ENCODE assay signal across 28 cellular contexts in the genomic region with DNA sequence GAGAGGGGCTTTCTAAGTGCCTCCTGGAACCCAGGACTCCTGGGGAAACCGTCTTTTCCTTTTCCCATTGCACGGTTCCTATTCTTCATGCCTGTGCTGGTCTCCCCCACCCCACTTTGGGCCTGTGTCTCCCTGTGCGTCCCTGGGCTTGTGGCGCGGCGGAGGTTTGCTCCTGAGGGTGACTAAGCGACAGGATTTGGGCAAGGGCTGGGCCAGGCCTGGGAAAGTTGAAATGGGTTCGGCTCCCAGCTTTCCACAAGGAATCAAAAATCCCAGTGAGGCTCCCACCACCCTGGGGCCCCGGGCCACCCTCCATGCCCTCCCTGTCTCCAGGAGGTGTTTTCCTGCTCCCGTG.
DNase-seq lines count a peak whose midpoint lies in the region; ATAC-seq and TF ChIP-seq lines count a peak whose summit lies in the region.
"Had no signal": no experiment of that assay in that cellular context is flagged by ENCODE, and none has a peak within 500 bp of the region (broad histone marks: within the 10 kb centered on the region; RNA-seq: fewer than 3 reads in every experiment).

No MANE protein-coding gene starts in this region.

- H3K27me3 Mint-ChIP-seq in MCF 10A (ENCODE audit: insufficient read depth, unreplicated experiment) (peaks cover 22% of the 10 kb centered on the region), type B pancreatic cell (peaks cover 10% of the 10 kb centered on the region)
- H3K27me3 Mint-ChIP-seq: stimulated activated naive CD8-positive, alpha-beta T cell treated with anti-CD3 and anti-CD28 coated beads, Interleukin-15, Interleukin-2, amounts not matched to agents 100 ng/mL and 50 ng/mL, for 24 hours had no signal

- no peak for TF ChIP-seq POLR2A in breast epithelium (IDR thresholded peaks at IDR 0.05)

- no peak overlapping the region for H3K4me3 Mint-ChIP-seq in MCF 10A (ENCODE audit: unreplicated experiment)
- no peak overlapping the region for H3K4me3 Mint-ChIP-seq in type B pancreatic cell
- H3K4me3 Mint-ChIP-seq: CD8-positive, alpha-beta memory T cell; naive thymus-derived CD8-positive, alpha-beta T cell; stimulated activated naive CD8-positive, alpha-beta T cell treated with anti-CD3 and anti-CD28 coated beads, Interleukin-15, Interleukin-2, amounts not matched to agents 100 ng/mL and 50 ng/mL, for 24 hours; WTC11 had no signal

- intact Hi-C loops in breast epithelium (cut with DNase I; ENCODE audit: low total_unique reads): no loop called here
- intact Hi-C loops in MCF 10A (cut with micrococcal nuclease): no loop called here

- H3K27me3 ChIP-seq in breast epithelium: peaks cover 0 to 16% of the 10 kb centered on the region in 2 donors
- H3K27me3 ChIP-seq: thyroid gland had no signal

- H3K4me3 ChIP-seq in breast epithelium: no peak overlapping the region
- H3K4me3 ChIP-seq: left lung, SJSA1, thyroid gland had no signal

- no peak overlapping the region for H3K27ac Mint-ChIP-seq in MCF 10A (ENCODE audit: low read depth, unreplicated experiment)
- H3K27ac Mint-ChIP-seq in type B pancreatic cell: no peak overlapping the region
- H3K27ac Mint-ChIP-seq: naive thymus-derived CD8-positive, alpha-beta T cell; stimulated activated naive CD8-positive, alpha-beta T cell treated with anti-CD3 and anti-CD28 coated beads, Interleukin-15, Interleukin-2, amounts not matched to agents 100 ng/mL and 50 ng/mL, for 24 hours; WTC11 had no signal

- H3K9me3 Mint-ChIP-seq in MCF 10A (ENCODE audit: unreplicated experiment): no peaks in the 10 kb centered on the region
- H3K9me3 Mint-ChIP-seq in type B pancreatic cell: peaks cover 8% of the 10 kb centered on the region
- H3K9me3 Mint-ChIP-seq: CD8-positive, alpha-beta memory T cell; naive thymus-derived CD8-positive, alpha-beta T cell; stimulated activated naive CD8-positive, alpha-beta T cell treated with anti-CD3 and anti-CD28 coated beads, Interleukin-15, Interleukin-2, amounts not matched to agents 100 ng/mL and 50 ng/mL, for 24 hours; WTC11 had no signal

- no peaks in the 10 kb centered on the region for H3K36me3 ChIP-seq in breast epithelium
- H3K36me3 ChIP-seq: left lung, SJSA1, thyroid gland had no signal

- TF ChIP-seq CTCF in breast epithelium (IDR thresholded peaks at IDR 0.05) (no peak), MCF 10A (IDR thresholded peaks at IDR 0.05; ENCODE audit: unreplicated experiment) (no peak), omental fat pad (IDR thresholded peaks at IDR 0.05) (no peak), type B pancreatic cell (conservative IDR thresholded peaks at IDR 0.05) (no peak)

- no peak overlapping the region for H3K27ac ChIP-seq in breast epithelium
- H3K27ac ChIP-seq: HL-60, left lung, SJSA1, thyroid gland had no signal

- no TSS peak for BruUV-seq in MCF 10A (replicated peaks; lab: Mats Ljungman, UMichigan)

- H3K4me1 Mint-ChIP-seq in MCF 10A (ENCODE audit: insufficient read depth, unreplicated experiment) (peaks cover 6% of the 10 kb centered on the region), type B pancreatic cell (ENCODE audit: unreplicated experiment) (peaks cover 25% of the 10 kb centered on the region)
- H3K4me1 Mint-ChIP-seq: CD8-positive, alpha-beta memory T cell; naive thymus-derived CD8-positive, alpha-beta T cell had no signal

- DNase-seq in breast epithelium (ENCODE audit: low spot score in 2 of 2): peak; percentile 3 to 42
- DNase-seq in MCF 10A (ENCODE audit: unreplicated experiment): no peak
- DNase-seq in activated CD8-positive, alpha-beta memory T cell treated with anti-CD3 and anti-CD28 coated beads, Interleukin-2, amount 50 U/mL, for 48 hours: peak; percentile 30
- peak; percentile 11 for DNase-seq in omental fat pad (ENCODE audit: low spot score)
- DNase-seq in type B pancreatic cell (ENCODE audit: extremely low spot score, unreplicated experiment): peak; percentile 56
- DNase-seq in activated CD4-positive, alpha-beta T cell treated with anti-CD3 and anti-CD28 coated beads, Interleukin-2, amount 50 U/mL, for 4 hours: no peak
- DNase-seq in activated T-cell treated with anti-CD3 and anti-CD28 coated beads, Interleukin-2, amount 50 U/mL, for 1 hour: no peak
- DNase-seq: ACHN; activated CD4-positive, alpha-beta T cell treated with anti-CD3 and anti-CD28 coated beads, Interleukin-2, amount 50 U/mL, for 1 hour; activated T-cell treated with anti-CD3 and anti-CD28 coated beads for 4 hours; caudate nucleus; DMS 273 treated with DMSO at 0.1 percent for 48 hours; EL; glutamatergic neuron; KBM-7; NCI-H1092 treated with DMSO at 0.1 percent for 48 hours; NCI-H187 treated with DMSO at 0.1 percent for 48 hours; NCI-H2171; T-helper 1 cell had no signal

- POLR2A ChIA-PET in MCF 10A (lab: Yijun Ruan, JAX): no interaction called here

- H3K9me3 ChIP-seq in breast epithelium: no peaks in the 10 kb centered on the region
- H3K9me3 ChIP-seq: left lung, SJSA1, thyroid gland had no signal

- H3K4me1 ChIP-seq in breast epithelium: no peaks in the 10 kb centered on the region

- H3K36me3 Mint-ChIP-seq in MCF 10A (ENCODE audit: insufficient read depth, unreplicated experiment) (no peaks in the 10 kb centered on the region), type B pancreatic cell (no peaks in the 10 kb centered on the region)
- H3K36me3 Mint-ChIP-seq: CD8-positive, alpha-beta memory T cell; naive thymus-derived CD8-positive, alpha-beta T cell; WTC11 had no signal

- CTCF ChIA-PET in MCF 10A (lab: Yijun Ruan, JAX): no interaction called here

- no peak for ATAC-seq in omental fat pad (ENCODE audit: low FRiP score)
- no peak for ATAC-seq in HG03432 (IDR thresholded peaks at IDR 0.05; ENCODE audit: unreplicated experiment)
- ATAC-seq: left lung; naive thymus-derived CD8-positive, alpha-beta T cell; WTC11 had no signal

Comparison
In these comparisons a context has a peak if more than half of its experiments do, and no peak if none do; other contexts are left out.
1. DNase-seq: peak in breast epithelium (2 of 2), activated CD8-positive, alpha-beta memory T cell treated with anti-CD3 and anti-CD28 coated beads, Interleukin-2, amount 50 U/mL, for 48 hours (single experiment), omental fat pad (single experiment) and type B pancreatic cell (single experiment); none in MCF 10A (single experiment), activated CD4-positive, alpha-beta T cell treated with anti-CD3 and anti-CD28 coated beads, Interleukin-2, amount 50 U/mL, for 4 hours (0 of 2) and activated T-cell treated with anti-CD3 and anti-CD28 coated beads, Interleukin-2, amount 50 U/mL, for 1 hour (single experiment).